8 cellular contexts compared by ENCODE assay signal in genomic region chr9:68951879-68952659, GRCh38.
DNase-seq lines count a peak whose midpoint lies in the region; ATAC-seq and TF ChIP-seq lines count a peak whose summit lies in the region.
"Had no signal": no experiment of that assay in that cellular context is flagged by ENCODE, and none has a peak within 500 bp of the region (broad histone marks: within the 10 kb centered on the region; RNA-seq: fewer than 3 reads in every experiment).

No MANE protein-coding gene starts in this region.

- no peak overlapping the region for H3K4me3 ChIP-seq in psoas muscle

- WGBS in psoas muscle, 3 donors = 87 to 92% (median 87%) methylated on average over 8 of the region's 8 CpGs

- no peaks in the 10 kb centered on the region for H3K9me3 ChIP-seq in psoas muscle

- ATAC-seq in GM18868 (IDR thresholded peaks at IDR 0.05; ENCODE audit: unreplicated experiment) (peak; percentile 76), GM21529 (IDR thresholded peaks at IDR 0.05; ENCODE audit: unreplicated experiment) (peak; percentile 69), HG03469 (IDR thresholded peaks at IDR 0.05; ENCODE audit: unreplicated experiment) (peak; percentile 61), psoas muscle (no peak)

- no peaks in the 10 kb centered on the region for H3K4me1 ChIP-seq in psoas muscle

- no peaks in the 10 kb centered on the region for H3K36me3 ChIP-seq in psoas muscle (ENCODE audit: insufficient read depth in 1 of 2, low read depth in 1 of 2)

- no peak for TF ChIP-seq CTCF in psoas muscle (IDR thresholded peaks at IDR 0.05)

- H3K27ac ChIP-seq in psoas muscle = no peak overlapping the region

- intact Hi-C loops in posterior cingulate gyrus (cut with DNase I) (no loop called here), psoas muscle (cut with DNase I) (loop anchor here (5.0 to 10.0 kb wide), 2 partner anchors 57 to 365 kb away; no protein-coding TSS in a partner anchor)

- no peaks in the 10 kb centered on the region for H3K27me3 ChIP-seq in psoas muscle (ENCODE audit: insufficient read depth in 3 of 3, low read length in 2 of 3)

- DNase-seq in globus pallidus (ENCODE audit: low spot score) (peak; percentile 70), posterior cingulate gyrus (no peak), psoas muscle (no peak), foreskin melanocyte (no peak)
- DNase-seq: NCI-H1417 had no signal

Comparison
In these comparisons a context has a peak if more than half of its experiments do, and no peak if none do; other contexts are left out.
1. ATAC-seq: peak in GM18868 (single experiment), GM21529 (single experiment) and HG03469 (single experiment); none in psoas muscle (0 of 4).